Comparison of ENCODE assay signal across 8 cellular contexts in the genomic region with DNA sequence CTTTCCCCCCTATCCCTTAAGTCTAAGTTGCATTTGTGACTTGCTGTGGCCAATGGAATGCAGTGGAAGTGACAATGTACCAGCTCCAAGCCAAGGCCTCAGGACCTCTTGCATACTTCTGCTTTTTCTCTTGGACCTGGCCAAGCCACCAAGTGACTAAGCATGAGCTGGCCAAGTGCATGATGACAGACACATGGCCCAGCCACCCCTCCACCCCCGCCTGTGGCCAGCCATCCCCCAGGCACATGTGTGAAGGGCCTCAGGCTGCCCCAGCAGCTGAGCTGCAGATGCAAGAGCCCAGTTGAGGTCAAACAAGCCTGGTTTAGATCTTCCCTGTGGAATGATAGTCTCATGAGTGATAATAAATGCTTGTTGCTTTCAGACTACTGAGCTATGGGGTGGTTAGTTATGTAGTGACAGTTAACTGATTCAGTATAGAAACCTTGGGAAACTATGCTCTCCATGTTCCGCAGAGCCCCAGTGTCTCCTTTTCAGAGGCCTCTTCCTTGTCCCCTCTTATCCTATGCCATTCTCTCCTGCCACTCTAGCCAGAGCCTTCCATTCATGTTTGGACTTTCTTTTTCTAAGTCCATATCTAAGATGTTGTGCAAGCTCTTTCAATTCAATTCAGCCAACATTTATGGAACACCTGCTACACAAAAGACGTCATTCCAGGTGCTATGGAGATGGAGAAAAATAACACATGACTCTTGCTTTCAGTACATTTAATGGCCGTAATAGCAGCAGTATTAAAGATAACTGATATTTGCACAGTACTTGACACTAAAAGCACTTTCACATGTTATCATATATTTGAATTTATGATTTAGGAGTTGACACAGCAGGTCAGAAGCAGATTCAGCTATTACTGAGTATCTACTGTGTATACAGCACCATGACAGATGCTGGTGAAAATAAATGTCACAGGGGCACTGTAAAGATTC. TPM values are rescaled to one million over a fixed set of nuclear protein-coding genes. Genes with fewer than 3 reads are reported as not detected.
DNase-seq lines count a peak whose midpoint lies in the region; ATAC-seq and TF ChIP-seq lines count a peak whose summit lies in the region.

No MANE protein-coding gene starts in this region.

- WGBS in right lobe of liver (ENCODE audit: insufficient coverage, low coverage, low lambda C conversion rate, missing lambda C conversion rate): 64% methylated on average over 4 of the region's 4 CpGs
- 60 to 63% methylated on average over 3 of the region's 4 CpGs for WGBS in esophagus squamous epithelium, 2 donors

- H3K9me3 ChIP-seq in right lobe of liver: no peaks in the 10 kb centered on the region
- no peaks in the 10 kb centered on the region for H3K9me3 ChIP-seq in esophagus squamous epithelium

- DNase-seq in DMS153 (lab: John Stamatoyannopoulos, UW): peak; percentile 99
- DNase-seq in NCI-H1436 (lab: John Stamatoyannopoulos, UW): peak; percentile 88
- DNase-seq in astrocyte of the hippocampus (ENCODE audit: low read depth, low spot score): peak; percentile 88
- peak in 1 of 3 donors; percentile 55 for DNase-seq in right lobe of liver
- no peak for DNase-seq in 8988T
- no peak for DNase-seq in activated effector memory CD4-positive, alpha-beta T cell treated with anti-CD3 and anti-CD28 coated beads, Interleukin-2, amount 50 U/mL, for 16 hours
- DNase-seq in activated naive CD4-positive, alpha-beta T cell treated with anti-CD3 and anti-CD28 coated beads, Interleukin-2, amount 50 U/mL, for 16 hours: no peak
- no peak for DNase-seq in esophagus squamous epithelium (lab: John Stamatoyannopoulos, UW)

- H3K4me1 ChIP-seq in right lobe of liver (no peaks in the 10 kb centered on the region), esophagus squamous epithelium (no peaks in the 10 kb centered on the region)

- H3K27me3 ChIP-seq in right lobe of liver (no peaks in the 10 kb centered on the region), esophagus squamous epithelium (peaks cover 0 to 89% (median 0%) of the 10 kb centered on the region in 4 donors)

- intact Hi-C loops in right lobe of liver (cut with DNase I) (no loop called here), esophagus squamous epithelium (cut with DNase I) (no loop called here)

- H3K4me3 ChIP-seq in right lobe of liver: no peak overlapping the region
- H3K4me3 ChIP-seq in esophagus squamous epithelium: no peak overlapping the region

- no peak for TF ChIP-seq POLR2A in right lobe of liver (IDR thresholded peaks at IDR 0.05)
- no peak for TF ChIP-seq POLR2A in esophagus squamous epithelium (IDR thresholded peaks at IDR 0.05)

- peak; percentile 28 to 88 (median 40) for ATAC-seq in right lobe of liver

- TF ChIP-seq CTCF in right lobe of liver (IDR thresholded peaks at IDR 0.05) (no peak), esophagus squamous epithelium (IDR thresholded peaks at IDR 0.05) (no peak)

- H3K27ac ChIP-seq in right lobe of liver: no peak overlapping the region
- no peak overlapping the region for H3K27ac ChIP-seq in esophagus squamous epithelium

- H3K36me3 ChIP-seq in right lobe of liver (no peaks in the 10 kb centered on the region), esophagus squamous epithelium (no peaks in the 10 kb centered on the region)

RNA-seq across cellular contexts. Expression of gene LOXL4, which starts 55.5 kb away (rescaled TPM):
- total RNA-seq in right lobe of liver: 10 to 100 TPM in 3 of 6 experiments, 1 to 10 TPM in 1, under 1 TPM in 2; 0.51 to 33.4 (median 10.8) TPM
- total RNA-seq in esophagus squamous epithelium: 1 to 10 TPM in 2 of 4 donors, under 1 TPM in 2; 0.19 to 3.5 (median 1.4) TPM

Comparison
In these comparisons a context has a peak if more than half of its experiments do, and no peak if none do; other contexts are left out.
1. DNase-seq: peak in DMS153 (single experiment), NCI-H1436 (single experiment) and astrocyte of the hippocampus (single experiment); none in 8988T (single experiment), activated effector memory CD4-positive, alpha-beta T cell treated with anti-CD3 and anti-CD28 coated beads, Interleukin-2, amount 50 U/mL, for 16 hours (single experiment), activated naive CD4-positive, alpha-beta T cell treated with anti-CD3 and anti-CD28 coated beads, Interleukin-2, amount 50 U/mL, for 16 hours (single experiment) and esophagus squamous epithelium (single experiment).